In the genomic region with DNA sequence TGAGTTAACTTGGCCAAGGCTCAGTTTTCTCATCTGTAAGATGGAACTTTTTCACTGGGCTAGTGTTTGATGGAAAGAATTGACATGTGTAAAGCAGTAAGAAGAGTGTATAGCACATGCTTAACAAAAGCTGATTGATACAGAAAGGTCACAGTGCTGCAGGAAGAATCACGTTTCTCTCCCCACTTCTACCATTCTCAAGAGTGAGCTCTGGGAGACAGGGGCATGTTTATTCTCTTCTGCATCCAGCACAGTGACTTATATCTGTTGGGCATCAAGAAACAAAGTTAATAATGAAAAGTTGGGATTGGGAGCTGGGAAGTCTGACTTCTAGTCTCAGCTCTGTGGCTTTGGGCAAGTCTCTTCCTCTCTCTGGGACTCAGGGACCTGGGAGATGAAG, we compare ENCODE assay signal across 1 cellular context.
TF ChIP-seq lines count a peak whose summit lies in the region.

No MANE protein-coding gene starts in this region.

TF ChIP-seq in HepG2, 621 proteins besides CTCF, POLR2A, EP300 and RAD21 (continued from another document):
- TF ChIP-seq, protein P1, sequence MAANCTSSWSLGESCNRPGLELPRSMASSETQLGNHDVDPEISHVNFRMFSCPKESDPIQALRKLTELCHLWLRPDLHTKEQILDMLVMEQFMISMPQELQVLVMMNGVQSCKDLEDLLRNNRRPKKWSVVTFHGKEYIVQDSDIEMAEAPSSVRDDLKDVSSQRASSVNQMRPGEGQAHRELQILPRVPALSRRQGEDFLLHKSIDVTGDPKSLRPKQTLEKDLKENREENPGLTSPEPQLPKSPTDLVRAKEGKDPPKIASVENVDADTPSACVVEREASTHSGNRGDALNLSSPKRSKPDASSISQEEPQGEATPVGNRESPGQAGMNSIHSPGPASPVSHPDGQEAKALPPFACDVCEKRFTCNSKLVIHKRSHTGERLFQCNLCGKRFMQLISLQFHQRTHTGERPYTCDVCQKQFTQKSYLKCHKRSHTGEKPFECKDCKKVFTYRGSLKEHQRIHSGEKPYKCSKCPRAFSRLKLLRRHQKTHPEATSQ (CRISPR knock-in tag; IDR thresholded peaks at IDR 0.05; ENCODE audit: borderline replicate concordance): no peak
- TF ChIP-seq, protein P2, sequence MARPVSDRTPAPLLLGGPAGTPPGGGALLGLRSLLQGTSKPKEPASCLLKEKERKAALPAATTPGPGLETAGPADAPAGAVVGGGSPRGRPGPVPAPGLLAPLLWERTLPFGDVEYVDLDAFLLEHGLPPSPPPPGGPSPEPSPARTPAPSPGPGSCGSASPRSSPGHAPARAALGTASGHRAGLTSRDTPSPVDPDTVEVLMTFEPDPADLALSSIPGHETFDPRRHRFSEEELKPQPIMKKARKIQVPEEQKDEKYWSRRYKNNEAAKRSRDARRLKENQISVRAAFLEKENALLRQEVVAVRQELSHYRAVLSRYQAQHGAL (CRISPR knock-in tag; IDR thresholded peaks at IDR 0.05; ENCODE audit: not compliant biosample characterization): no peak
- TF ChIP-seq HNRNPH1 (optimal IDR thresholded peaks at IDR 0.05; ENCODE audit: low read depth, low read length): no peak
- no peak for TF ChIP-seq NFYB (CRISPR knock-in tag; IDR thresholded peaks at IDR 0.05)
- no peak for TF ChIP-seq CREBL2 (CRISPR knock-in tag; IDR thresholded peaks at IDR 0.05; ENCODE audit: borderline replicate concordance)
TF ChIP-seq in HepG2: peak in this region for 1.
